ENCODE assay signal across 1 cellular context in the genomic region with DNA sequence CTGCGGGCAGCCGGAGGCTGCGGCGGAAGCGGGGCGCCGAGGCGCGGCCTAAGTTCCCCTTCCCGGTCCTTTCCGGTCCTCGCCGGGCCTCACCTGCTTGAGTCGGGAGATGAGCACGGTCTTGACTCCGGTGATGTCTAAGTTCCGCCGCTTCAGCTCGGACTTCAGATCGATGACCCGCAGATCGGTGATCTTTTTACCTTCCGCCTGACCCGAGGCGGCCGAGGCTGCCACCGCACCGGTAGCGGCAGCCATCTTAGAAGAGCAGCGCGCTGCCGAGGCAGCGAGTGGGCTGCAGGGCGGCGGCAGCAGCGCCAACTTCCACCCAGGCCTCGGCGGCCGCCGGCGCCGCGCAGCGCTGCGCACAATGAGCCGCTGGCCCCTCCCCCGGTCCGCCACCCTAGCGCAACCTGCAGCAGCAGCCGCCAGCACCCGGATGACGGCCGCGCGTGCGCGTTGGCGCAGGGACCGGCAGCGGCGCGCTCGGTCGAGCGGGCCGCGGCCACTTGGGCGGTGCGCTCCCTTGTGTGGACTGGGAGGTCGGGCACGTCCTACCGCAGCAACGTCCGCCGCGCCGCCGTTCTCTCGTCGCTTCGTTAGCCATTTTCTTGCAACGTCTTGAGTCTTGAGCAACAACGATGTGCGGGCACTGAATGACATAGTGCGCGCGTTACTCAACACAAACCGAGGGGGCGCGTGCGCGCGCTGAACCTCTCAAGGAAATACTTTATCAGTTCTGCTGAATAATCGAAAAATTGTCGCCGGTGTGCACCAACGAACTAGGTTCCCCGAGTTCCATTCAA.
TF ChIP-seq lines count a peak whose summit lies in the region.

A gene (minus strand): TSS at position 369 of the 803 bp plus-strand sequence. CDS start 114 bp downstream, at position 255.

TF ChIP-seq in HepG2, 621 proteins besides CTCF, POLR2A, EP300 and RAD21 (continued from another document and continues in another):
- TF ChIP-seq, protein P1, sequence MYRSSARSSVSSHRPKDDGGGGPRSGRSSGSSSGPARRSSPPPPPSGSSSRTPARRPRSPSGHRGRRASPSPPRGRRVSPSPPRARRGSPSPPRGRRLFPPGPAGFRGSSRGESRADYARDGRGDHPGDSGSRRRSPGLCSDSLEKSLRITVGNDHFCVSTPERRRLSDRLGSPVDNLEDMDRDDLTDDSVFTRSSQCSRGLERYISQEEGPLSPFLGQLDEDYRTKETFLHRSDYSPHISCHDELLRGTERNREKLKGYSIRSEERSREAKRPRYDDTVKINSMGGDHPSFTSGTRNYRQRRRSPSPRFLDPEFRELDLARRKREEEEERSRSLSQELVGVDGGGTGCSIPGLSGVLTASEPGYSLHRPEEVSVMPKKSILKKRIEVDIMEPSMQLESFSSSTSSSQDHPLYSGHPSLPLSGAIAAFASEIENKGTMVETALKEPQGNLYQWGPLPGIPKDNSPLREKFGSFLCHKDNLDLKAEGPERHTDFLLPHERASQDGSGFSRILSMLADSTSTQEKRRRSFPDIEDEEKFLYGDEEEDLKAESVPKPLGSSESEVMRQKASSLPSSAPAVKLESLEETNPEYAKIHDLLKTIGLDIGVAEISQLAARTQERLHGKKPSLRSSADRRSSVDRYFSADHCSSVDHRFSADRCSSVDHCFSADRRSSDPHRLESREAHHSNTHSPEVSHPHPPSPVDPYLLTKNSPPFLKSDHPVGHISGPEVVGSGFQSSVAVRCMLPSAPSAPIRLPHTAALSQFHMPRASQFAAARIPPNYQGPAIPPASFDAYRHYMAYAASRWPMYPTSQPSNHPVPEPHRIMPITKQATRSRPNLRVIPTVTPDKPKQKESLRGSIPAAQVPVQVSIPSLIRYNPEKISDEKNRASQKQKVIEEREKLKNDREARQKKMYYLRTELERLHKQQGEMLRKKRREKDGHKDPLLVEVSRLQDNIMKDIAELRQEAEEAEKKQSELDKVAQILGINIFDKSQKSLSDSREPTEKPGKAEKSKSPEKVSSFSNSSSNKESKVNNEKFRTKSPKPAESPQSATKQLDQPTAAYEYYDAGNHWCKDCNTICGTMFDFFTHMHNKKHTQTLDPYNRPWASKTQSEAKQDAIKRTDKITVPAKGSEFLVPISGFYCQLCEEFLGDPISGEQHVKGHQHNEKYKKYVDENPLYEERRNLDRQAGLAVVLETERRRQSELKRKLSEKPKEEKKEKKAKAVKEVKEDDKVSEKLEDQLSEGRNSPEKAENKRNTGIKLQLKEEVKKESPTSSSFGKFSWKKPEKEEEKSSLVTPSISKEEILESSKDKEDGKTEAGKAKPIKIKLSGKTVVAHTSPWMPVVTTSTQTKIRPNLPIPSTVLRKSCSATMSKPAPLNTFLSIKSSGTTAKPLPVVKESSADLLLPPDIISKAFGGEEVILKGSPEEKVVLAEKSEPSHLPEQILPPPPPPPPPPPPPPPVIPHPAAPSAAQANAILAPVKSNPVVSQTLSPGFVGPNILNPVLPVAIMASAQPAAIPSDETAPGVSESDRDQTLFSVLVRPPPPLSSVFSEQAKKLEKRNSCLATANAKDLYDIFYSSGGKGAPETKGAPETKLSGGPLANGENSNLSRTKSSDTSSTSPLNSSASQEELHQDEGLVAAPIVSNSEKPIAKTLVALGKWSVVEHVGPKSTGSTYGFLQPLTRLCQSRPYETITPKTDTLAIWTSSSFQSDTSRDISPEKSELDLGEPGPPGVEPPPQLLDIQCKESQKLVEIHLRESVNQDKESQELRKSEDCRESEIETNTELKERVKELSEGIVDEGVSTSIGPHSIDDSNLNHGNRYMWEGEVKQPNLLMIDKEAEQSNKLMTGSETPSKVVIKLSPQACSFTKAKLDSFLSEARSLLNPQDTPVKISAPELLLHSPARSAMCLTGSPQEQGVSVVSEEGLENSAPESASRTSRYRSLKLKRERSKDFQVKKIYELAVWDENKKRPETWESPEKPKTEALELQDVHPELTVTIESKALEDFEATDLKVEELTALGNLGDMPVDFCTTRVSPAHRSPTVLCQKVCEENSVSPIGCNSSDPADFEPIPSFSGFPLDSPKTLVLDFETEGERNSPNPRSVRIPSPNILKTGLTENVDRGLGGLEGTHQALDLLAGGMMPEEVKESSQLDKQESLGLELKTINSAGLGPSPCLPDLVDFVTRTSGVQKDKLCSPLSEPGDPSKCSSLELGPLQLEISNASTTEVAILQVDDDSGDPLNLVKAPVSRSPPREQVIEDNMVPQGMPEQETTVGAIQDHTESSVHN (CRISPR knock-in tag; IDR thresholded peaks at IDR 0.05) = peak; percentile 30; the same call in 1 of the 2 replicates
- TF ChIP-seq ZNF776 (CRISPR knock-in tag; IDR thresholded peaks at IDR 0.05) (peak; percentile 94; the same call in 1 of the 2 replicates), ZNF570 (CRISPR knock-in tag; IDR thresholded peaks at IDR 0.05; ENCODE audit: borderline replicate concordance) (no peak), SRY (CRISPR knock-in tag; IDR thresholded peaks at IDR 0.05) (peak; percentile 63; the same call in 1 of the 2 replicates), RBM22 (optimal IDR thresholded peaks at IDR 0.05; ENCODE audit: low read length) (no peak), MYNN (CRISPR knock-in tag; IDR thresholded peaks at IDR 0.05; ENCODE audit: low read depth) (no peak; the same call in 1 of the 2 replicates), ZNF292 (CRISPR knock-in tag; IDR thresholded peaks at IDR 0.05; ENCODE audit: borderline replicate concordance, low read depth) (0 out of 2 replicates have a peak, but pooled peaks have one; percentile 22), KMT2B (CRISPR knock-in tag; IDR thresholded peaks at IDR 0.05) (peak; percentile 60; the same call in 1 of the 2 replicates), CENPT (CRISPR knock-in tag; IDR thresholded peaks at IDR 0.05; ENCODE audit: low read depth) (no peak), HOXA7 (CRISPR knock-in tag; IDR thresholded peaks at IDR 0.05) (no peak), HCFC1 (IDR thresholded peaks at IDR 0.05; ENCODE audit: low read depth, low read length) (no peak; the same call in 1 of the 2 replicates), GZF1 (CRISPR knock-in tag; IDR thresholded peaks at IDR 0.05) (0 out of 2 replicates have a peak, but pooled peaks have one; percentile 41), ZNF343 (CRISPR knock-in tag; IDR thresholded peaks at IDR 0.05) (no peak), ELF3 (CRISPR knock-in tag; IDR thresholded peaks at IDR 0.05) (no peak), PHF21A (CRISPR knock-in tag; IDR thresholded peaks at IDR 0.05) (peak; percentile 64; the same call in 1 of the 2 replicates), RBAK (CRISPR knock-in tag; IDR thresholded peaks at IDR 0.05) (no peak), ATAD3A (CRISPR knock-in tag; IDR thresholded peaks at IDR 0.05) (peak; percentile 43; the same call in 1 of the 2 replicates), ZNF562 (CRISPR knock-in tag; IDR thresholded peaks at IDR 0.05; ENCODE audit: borderline replicate concordance) (no peak), TBX3 (IDR thresholded peaks at IDR 0.05; ENCODE audit: borderline replicate concordance) (no peak), PTBP1 (IDR thresholded peaks at IDR 0.05; ENCODE audit: low read depth, low read length, poor library complexity, severe bottlenecking) (no peak), ZIK1 (CRISPR knock-in tag; IDR thresholded peaks at IDR 0.05; ENCODE audit: borderline replicate concordance, low read depth) (peak; percentile 93)
- TF ChIP-seq, protein P2, sequence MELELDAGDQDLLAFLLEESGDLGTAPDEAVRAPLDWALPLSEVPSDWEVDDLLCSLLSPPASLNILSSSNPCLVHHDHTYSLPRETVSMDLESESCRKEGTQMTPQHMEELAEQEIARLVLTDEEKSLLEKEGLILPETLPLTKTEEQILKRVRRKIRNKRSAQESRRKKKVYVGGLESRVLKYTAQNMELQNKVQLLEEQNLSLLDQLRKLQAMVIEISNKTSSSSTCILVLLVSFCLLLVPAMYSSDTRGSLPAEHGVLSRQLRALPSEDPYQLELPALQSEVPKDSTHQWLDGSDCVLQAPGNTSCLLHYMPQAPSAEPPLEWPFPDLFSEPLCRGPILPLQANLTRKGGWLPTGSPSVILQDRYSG (CRISPR knock-in tag; IDR thresholded peaks at IDR 0.05) = no peak
- TF ChIP-seq, protein P3, sequence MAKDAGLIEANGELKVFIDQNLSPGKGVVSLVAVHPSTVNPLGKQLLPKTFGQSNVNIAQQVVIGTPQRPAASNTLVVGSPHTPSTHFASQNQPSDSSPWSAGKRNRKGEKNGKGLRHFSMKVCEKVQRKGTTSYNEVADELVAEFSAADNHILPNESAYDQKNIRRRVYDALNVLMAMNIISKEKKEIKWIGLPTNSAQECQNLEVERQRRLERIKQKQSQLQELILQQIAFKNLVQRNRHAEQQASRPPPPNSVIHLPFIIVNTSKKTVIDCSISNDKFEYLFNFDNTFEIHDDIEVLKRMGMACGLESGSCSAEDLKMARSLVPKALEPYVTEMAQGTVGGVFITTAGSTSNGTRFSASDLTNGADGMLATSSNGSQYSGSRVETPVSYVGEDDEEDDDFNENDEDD (CRISPR knock-in tag; IDR thresholded peaks at IDR 0.05; ENCODE audit: borderline replicate concordance) = peak; percentile 36; the same call in 1 of the 2 replicates
- TF ChIP-seq, protein P4, sequence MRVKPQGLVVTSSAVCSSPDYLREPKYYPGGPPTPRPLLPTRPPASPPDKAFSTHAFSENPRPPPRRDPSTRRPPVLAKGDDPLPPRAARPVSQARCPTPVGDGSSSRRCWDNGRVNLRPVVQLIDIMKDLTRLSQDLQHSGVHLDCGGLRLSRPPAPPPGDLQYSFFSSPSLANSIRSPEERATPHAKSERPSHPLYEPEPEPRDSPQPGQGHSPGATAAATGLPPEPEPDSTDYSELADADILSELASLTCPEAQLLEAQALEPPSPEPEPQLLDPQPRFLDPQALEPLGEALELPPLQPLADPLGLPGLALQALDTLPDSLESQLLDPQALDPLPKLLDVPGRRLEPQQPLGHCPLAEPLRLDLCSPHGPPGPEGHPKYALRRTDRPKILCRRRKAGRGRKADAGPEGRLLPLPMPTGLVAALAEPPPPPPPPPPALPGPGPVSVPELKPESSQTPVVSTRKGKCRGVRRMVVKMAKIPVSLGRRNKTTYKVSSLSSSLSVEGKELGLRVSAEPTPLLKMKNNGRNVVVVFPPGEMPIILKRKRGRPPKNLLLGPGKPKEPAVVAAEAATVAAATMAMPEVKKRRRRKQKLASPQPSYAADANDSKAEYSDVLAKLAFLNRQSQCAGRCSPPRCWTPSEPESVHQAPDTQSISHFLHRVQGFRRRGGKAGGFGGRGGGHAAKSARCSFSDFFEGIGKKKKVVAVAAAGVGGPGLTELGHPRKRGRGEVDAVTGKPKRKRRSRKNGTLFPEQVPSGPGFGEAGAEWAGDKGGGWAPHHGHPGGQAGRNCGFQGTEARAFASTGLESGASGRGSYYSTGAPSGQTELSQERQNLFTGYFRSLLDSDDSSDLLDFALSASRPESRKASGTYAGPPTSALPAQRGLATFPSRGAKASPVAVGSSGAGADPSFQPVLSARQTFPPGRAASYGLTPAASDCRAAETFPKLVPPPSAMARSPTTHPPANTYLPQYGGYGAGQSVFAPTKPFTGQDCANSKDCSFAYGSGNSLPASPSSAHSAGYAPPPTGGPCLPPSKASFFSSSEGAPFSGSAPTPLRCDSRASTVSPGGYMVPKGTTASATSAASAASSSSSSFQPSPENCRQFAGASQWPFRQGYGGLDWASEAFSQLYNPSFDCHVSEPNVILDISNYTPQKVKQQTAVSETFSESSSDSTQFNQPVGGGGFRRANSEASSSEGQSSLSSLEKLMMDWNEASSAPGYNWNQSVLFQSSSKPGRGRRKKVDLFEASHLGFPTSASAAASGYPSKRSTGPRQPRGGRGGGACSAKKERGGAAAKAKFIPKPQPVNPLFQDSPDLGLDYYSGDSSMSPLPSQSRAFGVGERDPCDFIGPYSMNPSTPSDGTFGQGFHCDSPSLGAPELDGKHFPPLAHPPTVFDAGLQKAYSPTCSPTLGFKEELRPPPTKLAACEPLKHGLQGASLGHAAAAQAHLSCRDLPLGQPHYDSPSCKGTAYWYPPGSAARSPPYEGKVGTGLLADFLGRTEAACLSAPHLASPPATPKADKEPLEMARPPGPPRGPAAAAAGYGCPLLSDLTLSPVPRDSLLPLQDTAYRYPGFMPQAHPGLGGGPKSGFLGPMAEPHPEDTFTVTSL (CRISPR knock-in tag; IDR thresholded peaks at IDR 0.05; ENCODE audit: borderline replicate concordance) = no peak
- TF ChIP-seq, protein P5, sequence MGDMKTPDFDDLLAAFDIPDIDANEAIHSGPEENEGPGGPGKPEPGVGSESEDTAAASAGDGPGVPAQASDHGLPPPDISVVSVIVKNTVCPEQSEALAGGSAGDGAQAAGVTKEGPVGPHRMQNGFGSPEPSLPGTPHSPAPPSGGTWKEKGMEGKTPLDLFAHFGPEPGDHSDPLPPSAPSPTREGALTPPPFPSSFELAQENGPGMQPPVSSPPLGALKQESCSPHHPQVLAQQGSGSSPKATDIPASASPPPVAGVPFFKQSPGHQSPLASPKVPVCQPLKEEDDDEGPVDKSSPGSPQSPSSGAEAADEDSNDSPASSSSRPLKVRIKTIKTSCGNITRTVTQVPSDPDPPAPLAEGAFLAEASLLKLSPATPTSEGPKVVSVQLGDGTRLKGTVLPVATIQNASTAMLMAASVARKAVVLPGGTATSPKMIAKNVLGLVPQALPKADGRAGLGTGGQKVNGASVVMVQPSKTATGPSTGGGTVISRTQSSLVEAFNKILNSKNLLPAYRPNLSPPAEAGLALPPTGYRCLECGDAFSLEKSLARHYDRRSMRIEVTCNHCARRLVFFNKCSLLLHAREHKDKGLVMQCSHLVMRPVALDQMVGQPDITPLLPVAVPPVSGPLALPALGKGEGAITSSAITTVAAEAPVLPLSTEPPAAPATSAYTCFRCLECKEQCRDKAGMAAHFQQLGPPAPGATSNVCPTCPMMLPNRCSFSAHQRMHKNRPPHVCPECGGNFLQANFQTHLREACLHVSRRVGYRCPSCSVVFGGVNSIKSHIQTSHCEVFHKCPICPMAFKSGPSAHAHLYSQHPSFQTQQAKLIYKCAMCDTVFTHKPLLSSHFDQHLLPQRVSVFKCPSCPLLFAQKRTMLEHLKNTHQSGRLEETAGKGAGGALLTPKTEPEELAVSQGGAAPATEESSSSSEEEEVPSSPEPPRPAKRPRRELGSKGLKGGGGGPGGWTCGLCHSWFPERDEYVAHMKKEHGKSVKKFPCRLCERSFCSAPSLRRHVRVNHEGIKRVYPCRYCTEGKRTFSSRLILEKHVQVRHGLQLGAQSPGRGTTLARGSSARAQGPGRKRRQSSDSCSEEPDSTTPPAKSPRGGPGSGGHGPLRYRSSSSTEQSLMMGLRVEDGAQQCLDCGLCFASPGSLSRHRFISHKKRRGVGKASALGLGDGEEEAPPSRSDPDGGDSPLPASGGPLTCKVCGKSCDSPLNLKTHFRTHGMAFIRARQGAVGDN (CRISPR knock-in tag; IDR thresholded peaks at IDR 0.05) = peak; percentile 93
- TF ChIP-seq, protein P6, sequence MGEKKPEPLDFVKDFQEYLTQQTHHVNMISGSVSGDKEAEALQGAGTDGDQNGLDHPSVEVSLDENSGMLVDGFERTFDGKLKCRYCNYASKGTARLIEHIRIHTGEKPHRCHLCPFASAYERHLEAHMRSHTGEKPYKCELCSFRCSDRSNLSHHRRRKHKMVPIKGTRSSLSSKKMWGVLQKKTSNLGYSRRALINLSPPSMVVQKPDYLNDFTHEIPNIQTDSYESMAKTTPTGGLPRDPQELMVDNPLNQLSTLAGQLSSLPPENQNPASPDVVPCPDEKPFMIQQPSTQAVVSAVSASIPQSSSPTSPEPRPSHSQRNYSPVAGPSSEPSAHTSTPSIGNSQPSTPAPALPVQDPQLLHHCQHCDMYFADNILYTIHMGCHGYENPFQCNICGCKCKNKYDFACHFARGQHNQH (CRISPR knock-in tag; IDR thresholded peaks at IDR 0.05) = peak; percentile 46; the same call in 1 of the 2 replicates
- TF ChIP-seq, protein P7, sequence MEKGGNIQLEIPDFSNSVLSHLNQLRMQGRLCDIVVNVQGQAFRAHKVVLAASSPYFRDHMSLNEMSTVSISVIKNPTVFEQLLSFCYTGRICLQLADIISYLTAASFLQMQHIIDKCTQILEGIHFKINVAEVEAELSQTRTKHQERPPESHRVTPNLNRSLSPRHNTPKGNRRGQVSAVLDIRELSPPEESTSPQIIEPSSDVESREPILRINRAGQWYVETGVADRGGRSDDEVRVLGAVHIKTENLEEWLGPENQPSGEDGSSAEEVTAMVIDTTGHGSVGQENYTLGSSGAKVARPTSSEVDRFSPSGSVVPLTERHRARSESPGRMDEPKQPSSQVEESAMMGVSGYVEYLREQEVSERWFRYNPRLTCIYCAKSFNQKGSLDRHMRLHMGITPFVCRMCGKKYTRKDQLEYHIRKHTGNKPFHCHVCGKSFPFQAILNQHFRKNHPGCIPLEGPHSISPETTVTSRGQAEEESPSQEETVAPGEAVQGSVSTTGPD (CRISPR knock-in tag; IDR thresholded peaks at IDR 0.05) = no peak
